ENCODE assay signal across 13 cellular contexts in genomic region chr14:51539571-51540037, GRCh38.
A peak's percentile ranks its signal among the peaks of the same experiment; 100 is the strongest.
DNase-seq lines count a peak whose midpoint lies in the region; ATAC-seq and TF ChIP-seq lines count a peak whose summit lies in the region.
"Had no signal": no experiment of that assay in that cellular context is flagged by ENCODE, and none has a peak within 500 bp of the region (broad histone marks: within the 10 kb centered on the region; RNA-seq: fewer than 3 reads in every experiment).

No MANE protein-coding gene starts in this region.

- H3K9ac ChIP-seq in ES-I3 (ENCODE audit: low read depth, low read length): 0 out of 2 replicates have a peak overlapping the region, but pooled peaks have one; percentile 17

- H3K4me1 Mint-ChIP-seq in stimulated activated naive CD8-positive, alpha-beta T cell treated with anti-CD3 and anti-CD28 coated beads, Interleukin-15, amount 100 ng/mL, for 72 hours: no peaks in the 10 kb centered on the region

- no peak overlapping the region for H3K4me3 Mint-ChIP-seq in stimulated activated naive CD8-positive, alpha-beta T cell treated with anti-CD3 and anti-CD28 coated beads, Interleukin-15, amount 100 ng/mL, for 72 hours
- H3K4me3 Mint-ChIP-seq: activated naive CD4-positive, alpha-beta T cell treated with anti-CD3 and anti-CD28 coated beads for 36 hours; natural killer cell treated with Interleukin-12 subunit alpha and Interleukin-12 subunit beta and Interleukin-15 and Interleukin-18, amount 100 ng/mL, for 72 hours had no signal

- no peaks in the 10 kb centered on the region for H3K27me3 Mint-ChIP-seq in stimulated activated naive CD8-positive, alpha-beta T cell treated with anti-CD3 and anti-CD28 coated beads, Interleukin-15, amount 100 ng/mL, for 72 hours

- H3K27ac Mint-ChIP-seq in stimulated activated naive CD8-positive, alpha-beta T cell treated with anti-CD3 and anti-CD28 coated beads, Interleukin-15, amount 100 ng/mL, for 72 hours: no peak overlapping the region
- H3K27ac Mint-ChIP-seq: activated naive CD4-positive, alpha-beta T cell treated with anti-CD3 and anti-CD28 coated beads for 36 hours; natural killer cell treated with Interleukin-12 subunit alpha and Interleukin-12 subunit beta and Interleukin-15 and Interleukin-18, amount 100 ng/mL, for 72 hours had no signal

- peaks cover 23% of the 10 kb centered on the region for H3K4me1 ChIP-seq in ES-I3 (ENCODE audit: insufficient read depth, low read length)
- H3K4me1 ChIP-seq in SJCRH30: peaks cover 28% of the 10 kb centered on the region
- peaks cover 25% of the 10 kb centered on the region for H3K4me1 ChIP-seq in osteoblast (ENCODE audit: insufficient read depth, low read length)

- no peak overlapping the region for H3K4me3 ChIP-seq in SJCRH30
- no peak overlapping the region for H3K4me3 ChIP-seq in fibroblast of mammary gland (ENCODE audit: control insufficient read depth, low read depth, low read length)
- peak overlapping the region; percentile 3 for H3K4me3 ChIP-seq in osteoblast (ENCODE audit: insufficient read depth, low read length)
- H3K4me3 ChIP-seq: esophagus muscularis mucosa, transverse colon had no signal

- DNase-seq in SJCRH30 (peak; percentile 68 to 70), fibroblast of mammary gland (ENCODE audit: low read depth) (peak; percentile 80), osteoblast (ENCODE audit: insufficient read length, low spot score, missing footprints) (peak; percentile 80), CD1c-positive myeloid dendritic cell (ENCODE audit: extremely low spot score) (no peak), omental fat pad (ENCODE audit: low spot score) (no peak), NCI-H2196 treated with DMSO at 0.1 percent for 48 hours (lab: John Stamatoyannopoulos, UW; ENCODE audit: unreplicated experiment) (no peak)
- no peak for DNase-seq in stimulated activated naive CD8-positive, alpha-beta T cell treated with anti-CD3 and anti-CD28 coated beads, Interleukin-15, amount 100 ng/mL, for 72 hours
- DNase-seq: activated naive CD4-positive, alpha-beta T cell treated with anti-CD3 and anti-CD28 coated beads for 36 hours; DND-41; transverse colon had no signal

- no peaks in the 10 kb centered on the region for H4K20me1 ChIP-seq in osteoblast (ENCODE audit: insufficient read depth, low read length)

- H3K9me3 ChIP-seq in ES-I3 (ENCODE audit: control insufficient read depth, insufficient read depth, low read length) (no peaks in the 10 kb centered on the region; the same call in 1 of the 2 replicates), SJCRH30 (replicated peaks) (0 out of 2 replicates have a peak, but pooled peaks cover 3% of the 10 kb centered on the region), osteoblast (ENCODE audit: low read depth, low read length) (no peaks in the 10 kb centered on the region)

- peak overlapping the region; percentile 62 for H3K4me2 ChIP-seq in osteoblast (ENCODE audit: insufficient read depth, low read length)

- TF ChIP-seq CTCF in fibroblast of mammary gland (conservative IDR thresholded peaks at IDR 0.05; ENCODE audit: control insufficient read depth, insufficient read depth, low read depth, low read length) (no peak), osteoblast (IDR thresholded peaks at IDR 0.05; ENCODE audit: extremely low read depth, low read depth, low read length) (no peak), omental fat pad (IDR thresholded peaks at IDR 0.05) (no peak)

- no peak for ATAC-seq in omental fat pad (ENCODE audit: low FRiP score)
- ATAC-seq in stimulated activated naive CD8-positive, alpha-beta T cell treated with anti-CD3 and anti-CD28 coated beads, Interleukin-15, amount 100 ng/mL, for 72 hours: no peak
- ATAC-seq: natural killer cell treated with Interleukin-12 subunit alpha and Interleukin-12 subunit beta and Interleukin-15 and Interleukin-18, amount 100 ng/mL, for 72 hours had no signal

- H3K9me3 Mint-ChIP-seq in stimulated activated naive CD8-positive, alpha-beta T cell treated with anti-CD3 and anti-CD28 coated beads, Interleukin-15, amount 100 ng/mL, for 72 hours: peaks cover 0 to 2% of the 10 kb centered on the region in 2 donors
- H3K9me3 Mint-ChIP-seq: activated naive CD4-positive, alpha-beta T cell treated with anti-CD3 and anti-CD28 coated beads for 36 hours; natural killer cell treated with Interleukin-12 subunit alpha and Interleukin-12 subunit beta and Interleukin-15 and Interleukin-18, amount 100 ng/mL, for 72 hours had no signal

- no peak overlapping the region for H2AFZ ChIP-seq in osteoblast (ENCODE audit: low read length)

- no peaks in the 10 kb centered on the region for H3K79me2 ChIP-seq in osteoblast (ENCODE audit: insufficient read depth, low read length)

- H3K27ac ChIP-seq in SJCRH30: peak overlapping the region; percentile 94
- peak overlapping the region; percentile 76 for H3K27ac ChIP-seq in osteoblast (ENCODE audit: low read depth, low read length)
- H3K27ac ChIP-seq: esophagus muscularis mucosa, transverse colon had no signal

- no peaks in the 10 kb centered on the region for H3K36me3 ChIP-seq in ES-I3 (ENCODE audit: insufficient read depth, low read length)
- H3K36me3 ChIP-seq in SJCRH30: no peaks in the 10 kb centered on the region
- no peaks in the 10 kb centered on the region for H3K36me3 ChIP-seq in osteoblast (ENCODE audit: insufficient read depth, low read length)
- H3K36me3 ChIP-seq: esophagus muscularis mucosa, transverse colon had no signal

- H3K27me3 ChIP-seq in SJCRH30 (no peaks in the 10 kb centered on the region), osteoblast (ENCODE audit: insufficient read depth, low read length) (no peaks in the 10 kb centered on the region)
- H3K27me3 ChIP-seq: esophagus muscularis mucosa, transverse colon had no signal

Comparison
In these comparisons a context has a peak if more than half of its experiments do, and no peak if none do; other contexts are left out.
1. DNase-seq: peak in SJCRH30 (2 of 2), fibroblast of mammary gland (single experiment) and osteoblast (single experiment); none in CD1c-positive myeloid dendritic cell (single experiment), omental fat pad (single experiment), stimulated activated naive CD8-positive, alpha-beta T cell treated with anti-CD3 and anti-CD28 coated beads, Interleukin-15, amount 100 ng/mL, for 72 hours (0 of 2) and NCI-H2196 treated with DMSO at 0.1 percent for 48 hours (single experiment).